In genomic region chr4:89640620-89641366, GRCh38 we compare ENCODE assay signal across 8 cellular contexts.
DNase-seq lines count a peak whose midpoint lies in the region; ATAC-seq, FAIRE-seq and TF ChIP-seq lines count a peak whose summit lies in the region.

No MANE protein-coding gene starts in this region.

- peak overlapping the region; percentile 74 for H2AFZ ChIP-seq in keratinocyte (ENCODE audit: control insufficient read depth, low read length)

- H3K27me3 ChIP-seq in BJ (ENCODE audit: control insufficient read depth, insufficient read depth, low read length): no peaks in the 10 kb centered on the region
- no peaks in the 10 kb centered on the region for H3K27me3 ChIP-seq in keratinocyte (ENCODE audit: control insufficient read depth, extremely low read depth, insufficient read depth, low read length)

- ATAC-seq in HG02885 (IDR thresholded peaks at IDR 0.05; ENCODE audit: poor library complexity, unreplicated experiment): peak; percentile 69
- no peak for ATAC-seq in GM21447 (IDR thresholded peaks at IDR 0.05; ENCODE audit: unreplicated experiment)

- FAIRE-seq in keratinocyte (lab: Jason Lieb, UNC): no peak

- H3K27ac ChIP-seq in keratinocyte (ENCODE audit: control insufficient read depth, insufficient read depth, low read length): no peak overlapping the region

- POLR2A ChIA-PET in BJ (lab: Charles Lee): no interaction called here

- no peaks in the 10 kb centered on the region for H3K4me1 ChIP-seq in keratinocyte (ENCODE audit: control insufficient read depth, extremely low read depth, insufficient read depth, low read length)

- no peaks in the 10 kb centered on the region for H3K36me3 ChIP-seq in BJ (ENCODE audit: control insufficient read depth, insufficient read depth, low read length)
- no peaks in the 10 kb centered on the region for H3K36me3 ChIP-seq in keratinocyte (ENCODE audit: control insufficient read depth in 2 of 2, extremely low read depth in 1 of 2, insufficient read depth in 2 of 2, low read length in 2 of 2)

- CTCF ChIA-PET in BJ (lab: Yijun Ruan, JAX): interaction anchor here (0.5 to 2.0 kb wide), 21 partner anchors 8 to 282 kb away, joined by 3 to 10 read pairs (median 4); no protein-coding TSS in a partner anchor

- dilution Hi-C loops in keratinocyte (cut with MboI; ENCODE audit: extremely low pct_ligation_motif_present, low sequenced_read_pairs): no loop called here

- no peaks in the 10 kb centered on the region for H4K20me1 ChIP-seq in keratinocyte (ENCODE audit: control insufficient read depth, extremely low read depth, insufficient read depth, low read length)

- no peaks in the 10 kb centered on the region for H3K9me1 ChIP-seq in keratinocyte (ENCODE audit: control insufficient read depth, extremely low read depth, insufficient read depth, low read length)

- H3K4me3 ChIP-seq in BJ (ENCODE audit: low read depth, low read length): no peak overlapping the region
- H3K4me3 ChIP-seq in keratinocyte (ENCODE audit: control insufficient read depth in 2 of 3, extremely low read depth in 1 of 3, insufficient read depth in 2 of 3, low read depth in 1 of 3, low read length in 3 of 3): no peak overlapping the region

- no peaks in the 10 kb centered on the region for H3K9me3 ChIP-seq in keratinocyte (ENCODE audit: control insufficient read depth, low read depth, low read length)

- H3K4me2 ChIP-seq in keratinocyte (ENCODE audit: control insufficient read depth, extremely low read depth, insufficient read depth, low read depth, low read length): no peak overlapping the region

- TF ChIP-seq CTCF in BJ (IDR thresholded peaks at IDR 0.05; ENCODE audit: insufficient read depth, low read depth, low read length) (peak; percentile 86), keratinocyte (optimal IDR thresholded peaks at IDR 0.05 in 1 of 3, IDR thresholded peaks at IDR 0.05 in 1 of 3, conservative IDR thresholded peaks at IDR 0.05 in 1 of 3; ENCODE audit: extremely low read depth in 1 of 3, insufficient read depth in 2 of 3, low read length in 3 of 3) (peak; percentile 52 to 67 (median 58))

- no peak overlapping the region for H3K9ac ChIP-seq in keratinocyte (ENCODE audit: control insufficient read depth, extremely low read depth, insufficient read depth, low read length)

- H3K79me2 ChIP-seq in keratinocyte (ENCODE audit: control insufficient read depth, insufficient read depth, low read length): no peaks in the 10 kb centered on the region

- no peak for DNase-seq in BJ (ENCODE audit: low read depth)
- peak; percentile 6 for DNase-seq in amniotic stem cell (lab: John Stamatoyannopoulos, UW)
- no peak for DNase-seq in keratinocyte (ENCODE audit: low read depth, low spot score)
- DNase-seq in NCI-H2107 treated with DMSO at 0.1 percent for 48 hours (lab: John Stamatoyannopoulos, UW; ENCODE audit: unreplicated experiment): no peak
- DNase-seq in SKM-1 treated with dmso at 0.1 percent for 144 hours (lab: John Stamatoyannopoulos, UW; ENCODE audit: unreplicated experiment): no peak
- DNase-seq in activated CD8-positive, alpha-beta memory T cell treated with anti-CD3 and anti-CD28 coated beads for 24 hours: no peak
